ENCODE assay signal across 9 cellular contexts in the genomic region with DNA sequence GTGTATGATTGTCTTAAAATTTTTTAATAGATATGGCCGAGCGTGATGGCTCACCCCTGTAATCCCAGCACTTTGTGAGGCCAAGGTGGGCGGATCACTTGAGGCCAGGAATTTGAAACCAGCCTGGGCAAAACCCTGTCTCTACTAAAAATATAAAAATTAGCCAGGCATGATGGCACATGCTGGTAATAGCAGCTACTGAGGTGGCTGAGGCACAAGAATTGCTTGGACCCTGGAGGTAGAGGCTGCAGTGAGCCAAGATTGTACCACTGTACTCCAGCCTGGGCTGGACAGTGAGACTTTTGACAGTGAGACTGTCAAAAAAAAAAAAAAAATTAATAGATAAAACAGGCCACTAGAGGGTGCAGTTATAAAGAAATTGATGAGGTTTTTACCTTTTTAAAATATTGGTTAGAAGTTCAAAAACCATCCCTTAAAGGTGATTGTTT. TPM values are rescaled to one million over a fixed set of nuclear protein-coding genes. Genes with fewer than 3 reads are reported as not detected.
DNase-seq lines count a peak whose midpoint lies in the region; ATAC-seq, FAIRE-seq and TF ChIP-seq lines count a peak whose summit lies in the region.
"Had no signal": no experiment of that assay in that cellular context is flagged by ENCODE, and none has a peak within 500 bp of the region (broad histone marks: within the 10 kb centered on the region; RNA-seq: fewer than 3 reads in every experiment).

No MANE protein-coding gene starts in this region.

- no peaks in the 10 kb centered on the region for H3K9me3 Mint-ChIP-seq in progenitor cell of endocrine pancreas (ENCODE audit: low read depth)

- H3K4me3 ChIP-seq in cardiac fibroblast (replicated peaks in 1 of 2; ENCODE audit: low read depth in 2 of 2, low read length in 2 of 2): no peak overlapping the region

- H3K27me3 Mint-ChIP-seq in progenitor cell of endocrine pancreas: no peaks in the 10 kb centered on the region

- H3K4me3 Mint-ChIP-seq in progenitor cell of endocrine pancreas (ENCODE audit: low read depth): no peak overlapping the region

- H3K27ac Mint-ChIP-seq in progenitor cell of endocrine pancreas: no peak overlapping the region

- ATAC-seq in HG03565 (IDR thresholded peaks at IDR 0.05; ENCODE audit: unreplicated experiment): no peak
- no peak for ATAC-seq in GM21786 (IDR thresholded peaks at IDR 0.05; ENCODE audit: unreplicated experiment)

- FAIRE-seq in G401.6 (lab: Jason Lieb, UNC): peak; percentile 85

- H3K4me1 Mint-ChIP-seq in progenitor cell of endocrine pancreas (ENCODE audit: low read depth): no peaks in the 10 kb centered on the region

- DNase-seq in NAMALWA (ENCODE audit: low spot score): peak; percentile 48
- DNase-seq in cardiac fibroblast (ENCODE audit: low read depth in 2 of 2): peak; percentile 25 to 35
- no peak for DNase-seq in progenitor cell of endocrine pancreas (ENCODE audit: low spot score, unreplicated experiment)
- no peak for DNase-seq in SHP77 treated with DMSO at 0.1 percent for 48 hours (lab: John Stamatoyannopoulos, UW)
- DNase-seq: activated CD4-positive, alpha-beta T cell treated with anti-CD3 and anti-CD28 coated beads for 4 hours; hippocampal formation had no signal

- peaks cover 18% of the 10 kb centered on the region for H3K36me3 Mint-ChIP-seq in progenitor cell of endocrine pancreas (ENCODE audit: insufficient read depth)

- peak; percentile 6 for TF ChIP-seq CTCF in cardiac fibroblast (IDR thresholded peaks at IDR 0.05; ENCODE audit: low read depth, low read length)
- peak; percentile 59 for TF ChIP-seq CTCF in progenitor cell of endocrine pancreas (IDR thresholded peaks at IDR 0.05; ENCODE audit: unreplicated experiment)

RNA-seq across cellular contexts. Expression of gene NOM1, which starts 20.5 kb away (rescaled TPM):
- total RNA-seq in progenitor cell of endocrine pancreas: 33.6 and 34.4 TPM in 2 replicates

RNA-seq across cellular contexts. Expression of gene MNX1, which starts 40.5 kb away (rescaled TPM):
- 86.5 and 103 TPM in 2 replicates for total RNA-seq in progenitor cell of endocrine pancreas

Comparison
In these comparisons a context has a peak if more than half of its experiments do, and no peak if none do; other contexts are left out.
1. DNase-seq: peak in NAMALWA (single experiment) and cardiac fibroblast (2 of 2); none in progenitor cell of endocrine pancreas (single experiment) and SHP77 treated with DMSO at 0.1 percent for 48 hours (single experiment).